ENCODE assay signal across 25 cellular contexts in the genomic region with DNA sequence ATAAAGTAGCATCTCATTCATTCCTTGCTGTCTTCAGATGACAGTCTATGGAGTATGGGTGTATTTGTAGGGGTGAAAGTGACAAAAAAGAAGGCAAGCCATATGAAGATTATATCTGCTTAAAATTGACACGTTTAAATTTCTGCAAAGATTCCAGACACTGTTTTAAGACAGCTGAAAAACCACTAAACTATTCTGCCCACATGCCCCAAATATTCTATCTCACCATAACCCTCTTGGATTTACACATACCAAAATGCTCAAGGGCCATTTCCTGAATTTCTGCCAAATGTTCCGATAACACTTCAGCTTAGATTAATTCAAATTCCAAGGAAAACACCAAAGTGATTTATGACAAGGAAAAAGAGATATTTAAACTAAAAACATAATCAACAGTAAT.
DNase-seq lines count a peak whose midpoint lies in the region; TF ChIP-seq lines count a peak whose summit lies in the region.
"Had no signal": no experiment of that assay in that cellular context is flagged by ENCODE, and none has a peak within 500 bp of the region (broad histone marks: within the 10 kb centered on the region; RNA-seq: fewer than 3 reads in every experiment).

No MANE protein-coding gene starts in this region.

- no peaks in the 10 kb centered on the region for H3K36me3 Mint-ChIP-seq in chondrocyte (ENCODE audit: low read depth)
- H3K36me3 Mint-ChIP-seq: activated naive CD8-positive, alpha-beta T cell treated with anti-CD3 and anti-CD28 coated beads, Interleukin-2, amount 10 ng/mL, durations not matched to agents 7 days and 5 days; CD14-positive monocyte; IgD-negative memory B cell; immature natural killer cell; type B pancreatic cell; WTC11 had no signal

- no peaks in the 10 kb centered on the region for H3K9me2 ChIP-seq in PC-9 (ENCODE audit: insufficient read depth)

- POLR2A ChIA-PET in AG04449 (lab: Yijun Ruan, JAX): interaction anchor here (2.0 kb wide), 1 partner anchor 63 kb away, joined by 4 read pairs; no protein-coding TSS in a partner anchor
- POLR2A ChIA-PET in PC-9 (lab: Charles Lee; ENCODE audit: unreplicated experiment): interaction anchor here (0.7 kb wide), 1 partner anchor 58 kb away, joined by 3 read pairs; no protein-coding TSS in a partner anchor

- H3K4me3 ChIP-seq in AG04449 (ENCODE audit: low read depth, low read length): no peak overlapping the region
- no peak overlapping the region for H3K4me3 ChIP-seq in PC-9
- H3K4me3 ChIP-seq: A549, breast epithelium, HAP-1 had no signal

- no peaks in the 10 kb centered on the region for H3K9me3 ChIP-seq in PC-9 (ENCODE audit: insufficient read depth, low read depth)
- H3K9me3 ChIP-seq: A549, breast epithelium, HAP-1 had no signal

- no peaks in the 10 kb centered on the region for H3K27me3 Mint-ChIP-seq in chondrocyte (ENCODE audit: low read depth)
- H3K27me3 Mint-ChIP-seq: IgD-negative memory B cell, type B pancreatic cell had no signal

- H3F3A ChIP-seq in PC-9 (ENCODE audit: insufficient read depth, low read depth): no peaks in the 10 kb centered on the region; the same call in 1 of the 2 replicates

- no TSS peak for BruUV-seq in PC-9 (replicated peaks; lab: Mats Ljungman, UMichigan)

- no peaks in the 10 kb centered on the region for H4K20me1 ChIP-seq in PC-9 (ENCODE audit: insufficient read depth)

- H3K36me3 ChIP-seq in PC-9 (ENCODE audit: low read depth): no peaks in the 10 kb centered on the region
- H3K36me3 ChIP-seq: breast epithelium, HAP-1 had no signal

- intact Hi-C loops in PC-9 (cut with micrococcal nuclease; ENCODE audit: unreplicated experiment): no loop called here

- no peak overlapping the region for H2AFZ ChIP-seq in PC-9

- H3K4me3 Mint-ChIP-seq in chondrocyte (ENCODE audit: unreplicated experiment): no peak overlapping the region
- H3K4me3 Mint-ChIP-seq: activated naive CD8-positive, alpha-beta T cell treated with anti-CD3 and anti-CD28 coated beads, Interleukin-2, amount 10 ng/mL, durations not matched to agents 7 days and 5 days; CD14-positive monocyte; IgD-negative memory B cell; immature natural killer cell; stimulated activated naive CD8-positive, alpha-beta T cell treated with anti-CD3 and anti-CD28 coated beads, Interleukin-15, amount 100 ng/mL, for 72 hours; type B pancreatic cell; WTC11 had no signal

- H3K4me1 ChIP-seq in PC-9 (replicated peaks; ENCODE audit: insufficient read depth): no peaks in the 10 kb centered on the region
- H3K4me1 ChIP-seq: A549, breast epithelium, HAP-1 had no signal

- no peaks in the 10 kb centered on the region for H3K79me2 ChIP-seq in PC-9 (ENCODE audit: low read depth)

- no peak for TF ChIP-seq CTCF in AG04449 (IDR thresholded peaks at IDR 0.05; ENCODE audit: insufficient read depth, low read length, missing control alignments)
- TF ChIP-seq CTCF in chondrocyte (IDR thresholded peaks at IDR 0.05): no peak
- TF ChIP-seq CTCF in PC-9 (conservative IDR thresholded peaks at IDR 0.05): no peak

- H3K27me3 ChIP-seq in PC-9 (ENCODE audit: insufficient read depth, low read depth): no peaks in the 10 kb centered on the region
- H3K27me3 ChIP-seq: breast epithelium had no signal

- no peak overlapping the region for H3K27ac ChIP-seq in PC-9
- H3K27ac ChIP-seq: A549, breast epithelium, HL-60 had no signal

- DNase-seq in AG04449 (ENCODE audit: low read depth, low spot score): peak; percentile 76
- DNase-seq in LHCN-M2 (ENCODE audit: low read depth): peak; percentile 78
- DNase-seq in chondrocyte (ENCODE audit: low spot score): no peak
- DNase-seq in lung microvascular endothelial cell (ENCODE audit: low read depth in 2 of 2): peak; percentile 13 to 28
- no peak for DNase-seq in activated CD4-positive, alpha-beta T cell treated with anti-CD3 and anti-CD28 coated beads, Interleukin-2, amount 50 U/mL, for 1 hour
- DNase-seq in RKO (ENCODE audit: low spot score): no peak
- DNase-seq in NCI-H2081 treated with DMSO at 0.1 percent for 48 hours (lab: John Stamatoyannopoulos, UW): no peak
- no peak for DNase-seq in PC-9
- DNase-seq: activated CD4-positive, alpha-beta T cell treated with anti-CD3 and anti-CD28 coated beads, Interleukin-2, amount 50 U/mL, for 4 hours; activated CD8-positive, alpha-beta memory T cell treated with anti-CD3 and anti-CD28 coated beads, Interleukin-2, amount 50 U/mL, for 4 hours; activated naive CD8-positive, alpha-beta T cell treated with anti-CD3 and anti-CD28 coated beads, Interleukin-2, amount 10 ng/mL, durations not matched to agents 7 days and 5 days; immature natural killer cell; NCI-H1417 treated with DMSO at 0.1 percent for 48 hours; NCI-H526; stimulated activated CD4-positive, alpha-beta T cell treated with anti-CD3 and anti-CD28 coated beads, Interleukin-4, amount 100 ng/mL, for 4 hours; stimulated activated naive CD8-positive, alpha-beta T cell treated with anti-CD3 and anti-CD28 coated beads, Interleukin-15, amount 100 ng/mL, for 72 hours; T-helper 9 cell had no signal

- CTCF ChIA-PET in AG04449 (lab: Yijun Ruan, JAX) (interaction anchor here (1.1 to 1.4 kb wide), 2 partner anchors 97 to 428 kb away, joined by 3 read pairs; no protein-coding TSS in a partner anchor), PC-9 (lab: Charles Lee) (no interaction called here)

- no peaks in the 10 kb centered on the region for H3K9me3 Mint-ChIP-seq in chondrocyte (ENCODE audit: low read depth)
- H3K9me3 Mint-ChIP-seq: activated naive CD8-positive, alpha-beta T cell treated with anti-CD3 and anti-CD28 coated beads, Interleukin-2, amount 10 ng/mL, durations not matched to agents 7 days and 5 days; IgD-negative memory B cell; immature natural killer cell; stimulated activated naive CD8-positive, alpha-beta T cell treated with anti-CD3 and anti-CD28 coated beads, Interleukin-15, amount 100 ng/mL, for 72 hours; type B pancreatic cell had no signal

- no peak overlapping the region for H3K4me2 ChIP-seq in PC-9
- H3K4me2 ChIP-seq: A549 had no signal

- peak overlapping the region; percentile 11 for H3K27ac Mint-ChIP-seq in chondrocyte (ENCODE audit: unreplicated experiment)
- H3K27ac Mint-ChIP-seq: activated naive CD8-positive, alpha-beta T cell treated with anti-CD3 and anti-CD28 coated beads, Interleukin-2, amount 10 ng/mL, durations not matched to agents 7 days and 5 days; CD14-positive monocyte; IgD-negative memory B cell; immature natural killer cell; stimulated activated naive CD8-positive, alpha-beta T cell treated with anti-CD3 and anti-CD28 coated beads, Interleukin-15, amount 100 ng/mL, for 72 hours; type B pancreatic cell; WTC11 had no signal

- peaks cover 48% of the 10 kb centered on the region for H3K4me1 Mint-ChIP-seq in chondrocyte (ENCODE audit: low read depth)
- H3K4me1 Mint-ChIP-seq: activated naive CD8-positive, alpha-beta T cell treated with anti-CD3 and anti-CD28 coated beads, Interleukin-2, amount 10 ng/mL, durations not matched to agents 7 days and 5 days; CD14-positive monocyte; IgD-negative memory B cell; immature natural killer cell had no signal

Comparison
In these comparisons a context has a peak if more than half of its experiments do, and no peak if none do; other contexts are left out.
1. DNase-seq: peak in AG04449 (single experiment), LHCN-M2 (single experiment) and lung microvascular endothelial cell (2 of 2); none in chondrocyte (single experiment), activated CD4-positive, alpha-beta T cell treated with anti-CD3 and anti-CD28 coated beads, Interleukin-2, amount 50 U/mL, for 1 hour (single experiment), RKO (single experiment), NCI-H2081 treated with DMSO at 0.1 percent for 48 hours (single experiment) and PC-9 (0 of 2).